ENCODE assay signal across 8 cellular contexts in the genomic region with DNA sequence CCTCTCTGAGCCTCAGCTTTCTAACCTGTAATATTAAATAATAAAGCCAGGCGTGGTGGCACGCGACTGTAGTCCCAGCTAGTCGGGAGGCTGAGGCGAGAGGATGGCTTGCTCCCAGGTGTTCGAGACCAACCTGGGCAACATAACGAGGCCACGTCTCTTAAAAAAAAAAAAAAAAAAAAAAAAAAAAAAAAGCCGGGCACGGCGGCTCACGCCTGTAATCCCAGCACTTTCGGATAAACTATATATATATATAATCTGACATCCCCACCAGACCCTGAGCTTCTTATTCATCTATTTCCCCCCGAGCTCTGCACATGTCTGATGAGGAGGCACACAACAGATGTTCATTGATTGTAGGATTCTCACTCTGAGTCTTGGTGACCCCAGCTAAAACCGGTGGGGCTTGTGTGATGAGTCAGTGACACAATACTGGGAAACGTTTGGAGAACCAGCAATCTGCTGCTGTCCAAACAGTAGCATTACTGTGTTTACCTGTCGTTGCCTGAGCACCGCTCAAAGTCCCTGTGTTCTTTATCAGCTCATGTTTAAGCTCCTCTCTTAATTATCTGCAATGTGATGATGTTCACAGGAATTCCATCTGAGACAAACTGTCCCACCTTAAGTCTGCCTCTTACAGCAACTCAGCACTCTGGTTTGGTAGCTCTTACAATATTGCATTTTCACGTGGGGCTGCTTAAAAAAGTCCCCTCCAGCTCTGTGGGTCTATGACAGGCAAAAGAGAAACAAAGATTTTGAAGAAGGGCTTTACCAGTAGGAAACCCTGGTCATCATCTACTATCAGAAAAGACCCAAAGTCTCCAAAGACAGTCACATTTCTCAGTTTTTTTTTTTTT. TPM values are rescaled to one million over a fixed set of nuclear protein-coding genes. Genes with fewer than 3 reads are reported as not detected.
A peak's percentile ranks its signal among the peaks of the same experiment; 100 is the strongest.
DNase-seq lines count a peak whose midpoint lies in the region; ATAC-seq, FAIRE-seq and TF ChIP-seq lines count a peak whose summit lies in the region.

No MANE protein-coding gene starts in this region.

- no peaks in the 10 kb centered on the region for H3K9me3 ChIP-seq in mononuclear cell (ENCODE audit: low read depth, low read length)

- 0 out of 2 replicates have a peak, but pooled peaks have one; percentile 37 for TF ChIP-seq POLR2A in GM12892 (IDR thresholded peaks at IDR 0.05; ENCODE audit: low read depth, low read length)

- FAIRE-seq in GM12892 (lab: Jason Lieb, UNC) = no peak

- H3K4me3 Mint-ChIP-seq in dendritic cell treated with granulocyte-macrophage colony-stimulating factor and Interleukin-4, amounts not matched to agents 40 ng/mL and 50 ng/mL, for 4 days = peak overlapping the region; percentile 98

- ATAC-seq in GM21423 (IDR thresholded peaks at IDR 0.05; ENCODE audit: unreplicated experiment) (no peak), GM18870 (IDR thresholded peaks at IDR 0.05; ENCODE audit: unreplicated experiment) (no peak)

- H3K4me1 ChIP-seq in mononuclear cell (ENCODE audit: insufficient read depth, low read length) = peaks cover 35% of the 10 kb centered on the region

- H3K9me3 Mint-ChIP-seq in dendritic cell treated with granulocyte-macrophage colony-stimulating factor and Interleukin-4, amounts not matched to agents 40 ng/mL and 50 ng/mL, for 4 days = no peaks in the 10 kb centered on the region

- H3K4me3 ChIP-seq in mononuclear cell (ENCODE audit: low read length) = peak overlapping the region; percentile 86

- peaks cover 12% of the 10 kb centered on the region for H3K36me3 Mint-ChIP-seq in dendritic cell treated with granulocyte-macrophage colony-stimulating factor and Interleukin-4, amounts not matched to agents 40 ng/mL and 50 ng/mL, for 4 days (ENCODE audit: low read depth)

- DNase-seq in A172 (ENCODE audit: low spot score) (peak; percentile 42), GM12892 (ENCODE audit: insufficient read length) (no peak), OCI-M1 (lab: John Stamatoyannopoulos, UW) (peak; percentile 59), NCI-H2107 treated with DMSO at 0.1 percent for 48 hours (lab: John Stamatoyannopoulos, UW; ENCODE audit: unreplicated experiment) (no peak)

- no peaks in the 10 kb centered on the region for H3K27me3 Mint-ChIP-seq in dendritic cell treated with granulocyte-macrophage colony-stimulating factor and Interleukin-4, amounts not matched to agents 40 ng/mL and 50 ng/mL, for 4 days

- H3K27ac Mint-ChIP-seq in dendritic cell treated with granulocyte-macrophage colony-stimulating factor and Interleukin-4, amounts not matched to agents 40 ng/mL and 50 ng/mL, for 4 days = peak overlapping the region; percentile 99

- no peaks in the 10 kb centered on the region for H3K27me3 ChIP-seq in mononuclear cell (ENCODE audit: insufficient read depth, low read length)

- intact Hi-C loops in dendritic cell treated with granulocyte-macrophage colony-stimulating factor and Interleukin-4, amounts not matched to agents 40 ng/mL and 50 ng/mL, for 4 days (cut with micrococcal nuclease) = no loop called here

- peaks cover 48% of the 10 kb centered on the region for H3K4me1 Mint-ChIP-seq in dendritic cell treated with granulocyte-macrophage colony-stimulating factor and Interleukin-4, amounts not matched to agents 40 ng/mL and 50 ng/mL, for 4 days (ENCODE audit: low read depth)

RNA-seq across cellular contexts. Expression of a gene that starts 1.0 kb away (rescaled TPM):
- 3.4 and 4.5 TPM in 2 replicates for total RNA-seq in A172 (2014; rRNA removed; shearing (Covaris generic))
- polyA plus RNA-seq in GM12892 (2012; ENCODE audit: missing spikeins) = 3.6 TPM
- total RNA-seq in mononuclear cell = 6.2 TPM

RNA-seq across cellular contexts. Expression of a gene that starts 19.8 kb away (rescaled TPM):
- 133 and 179 TPM in 2 replicates for total RNA-seq in A172 (2014; rRNA removed; shearing (Covaris generic))
- polyA plus RNA-seq in GM12892 (2012; ENCODE audit: missing spikeins) = 50.3 TPM
- total RNA-seq in mononuclear cell = 186 TPM

Comparison
In these comparisons a context has a peak if more than half of its experiments do, and no peak if none do; other contexts are left out.
1. DNase-seq: peak in A172 (single experiment) and OCI-M1 (single experiment); none in GM12892 (single experiment) and NCI-H2107 treated with DMSO at 0.1 percent for 48 hours (single experiment).